Comparison of ENCODE assay signal across 16 cellular contexts in the genomic region with DNA sequence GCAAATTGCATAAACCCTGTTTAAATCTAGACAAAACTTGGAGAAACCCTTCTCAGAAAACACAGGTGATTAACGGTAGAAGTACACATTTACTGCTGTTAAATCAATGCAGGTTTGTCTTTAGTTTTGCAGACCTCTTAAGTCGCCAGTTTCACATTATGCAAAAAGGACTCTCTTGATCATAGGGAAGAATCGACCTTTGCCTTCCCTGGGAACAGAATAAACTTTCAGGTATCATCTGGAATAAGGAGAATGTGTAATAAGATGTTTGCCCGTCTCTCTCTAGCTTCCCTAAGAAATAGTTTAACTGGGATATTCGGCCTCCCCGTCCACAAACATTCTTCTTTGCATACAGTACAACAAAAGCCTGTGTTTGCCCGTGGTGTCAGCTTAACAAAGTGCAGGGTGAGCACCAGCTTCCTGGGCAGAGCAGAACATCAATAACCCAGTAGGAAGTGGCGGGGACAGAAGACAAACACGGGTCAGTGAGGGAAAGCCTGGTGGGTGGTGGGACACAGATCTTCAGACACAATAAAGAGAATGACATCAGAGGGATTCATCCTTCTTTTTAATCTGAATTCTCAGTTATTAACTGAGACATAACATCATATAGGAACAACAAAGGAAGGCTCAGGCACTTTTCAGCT.
DNase-seq lines count a peak whose midpoint lies in the region; ATAC-seq and TF ChIP-seq lines count a peak whose summit lies in the region.
"Had no signal": no experiment of that assay in that cellular context is flagged by ENCODE, and none has a peak within 500 bp of the region (broad histone marks: within the 10 kb centered on the region; RNA-seq: fewer than 3 reads in every experiment).

No MANE protein-coding gene starts in this region.

- H3K4me1 ChIP-seq in heart right ventricle (no peaks in the 10 kb centered on the region), ovary (ENCODE audit: insufficient read depth) (no peaks in the 10 kb centered on the region)
- H3K4me1 ChIP-seq: gastroesophageal sphincter had no signal

- DNase-seq in HT-29 (ENCODE audit: low spot score) (peak; percentile 87), NCI-H510A (lab: John Stamatoyannopoulos, UW) (peak; percentile 52), dermis blood vessel endothelial cell (peak; percentile 17), progenitor cell of endocrine pancreas (ENCODE audit: low spot score, unreplicated experiment) (no peak), heart right ventricle (no peak), ovary (no peak)
- DNase-seq: activated CD4-positive, alpha-beta T cell treated with anti-CD3 and anti-CD28 coated beads for 48 hours; effector memory CD8-positive, alpha-beta T cell; left colon; natural killer cell; NCI-H1105 had no signal

- peaks cover 2% of the 10 kb centered on the region for H3K36me3 Mint-ChIP-seq in progenitor cell of endocrine pancreas (ENCODE audit: insufficient read depth)
- H3K36me3 Mint-ChIP-seq: natural killer cell had no signal

- no peak for TF ChIP-seq POLR2A in ovary (IDR thresholded peaks at IDR 0.05)

- ATAC-seq in heart right ventricle (no peak), GM21360 (IDR thresholded peaks at IDR 0.05; ENCODE audit: unreplicated experiment) (no peak), HG03135 (IDR thresholded peaks at IDR 0.05; ENCODE audit: unreplicated experiment) (no peak)
- ATAC-seq: effector memory CD8-positive, alpha-beta T cell; gastroesophageal sphincter; left colon; natural killer cell had no signal

- peaks cover 31% of the 10 kb centered on the region for H3K4me1 Mint-ChIP-seq in progenitor cell of endocrine pancreas (ENCODE audit: low read depth)
- H3K4me1 Mint-ChIP-seq: B cell, natural killer cell had no signal

- H3K36me3 ChIP-seq in heart right ventricle: no peaks in the 10 kb centered on the region
- no peaks in the 10 kb centered on the region for H3K36me3 ChIP-seq in ovary
- H3K36me3 ChIP-seq: gastroesophageal sphincter had no signal

- H3K4me3 Mint-ChIP-seq in progenitor cell of endocrine pancreas (ENCODE audit: low read depth): peak overlapping the region; percentile 46
- H3K4me3 Mint-ChIP-seq: B cell; effector memory CD8-positive, alpha-beta T cell; natural killer cell; T-helper 1 cell treated with Interleukin-12 subunit alpha and Interleukin-12 subunit beta and Interleukin-4 antibody, amounts not matched to agents 30 μg/mL and 1 μg/mL, for 36 hours had no signal

- peaks cover 4% of the 10 kb centered on the region for H3K9me3 Mint-ChIP-seq in progenitor cell of endocrine pancreas (ENCODE audit: low read depth)
- H3K9me3 Mint-ChIP-seq: T-helper 1 cell treated with Interleukin-12 subunit alpha and Interleukin-12 subunit beta and Interleukin-4 antibody, amounts not matched to agents 30 μg/mL and 1 μg/mL, for 36 hours had no signal

- H3K27me3 ChIP-seq in heart right ventricle: no peaks in the 10 kb centered on the region
- H3K27me3 ChIP-seq in ovary: no peaks in the 10 kb centered on the region
- H3K27me3 ChIP-seq: gastroesophageal sphincter had no signal

- H3K27ac ChIP-seq in heart right ventricle (no peak overlapping the region), ovary (no peak overlapping the region)
- H3K27ac ChIP-seq: gastroesophageal sphincter had no signal

- H3K27ac Mint-ChIP-seq in progenitor cell of endocrine pancreas: peak overlapping the region; percentile 92
- H3K27ac Mint-ChIP-seq: B cell; effector memory CD8-positive, alpha-beta T cell; natural killer cell; T-helper 1 cell treated with Interleukin-12 subunit alpha and Interleukin-12 subunit beta and Interleukin-4 antibody, amounts not matched to agents 30 μg/mL and 1 μg/mL, for 36 hours had no signal

- H3K9me3 ChIP-seq in heart right ventricle (peaks cover 0 to 3% (median 0%) of the 10 kb centered on the region in 11 donors), ovary (no peaks in the 10 kb centered on the region)
- H3K9me3 ChIP-seq: gastroesophageal sphincter had no signal

- TF ChIP-seq CTCF in progenitor cell of endocrine pancreas (IDR thresholded peaks at IDR 0.05; ENCODE audit: unreplicated experiment): no peak
- no peak for TF ChIP-seq CTCF in heart right ventricle (IDR thresholded peaks at IDR 0.05)
- TF ChIP-seq CTCF in ovary (IDR thresholded peaks at IDR 0.05): no peak

- TF ChIP-seq EP300 in ovary (IDR thresholded peaks at IDR 0.05): no peak

- H3K27me3 Mint-ChIP-seq in progenitor cell of endocrine pancreas: no peaks in the 10 kb centered on the region
- H3K27me3 Mint-ChIP-seq: B cell; effector memory CD8-positive, alpha-beta T cell had no signal

- H3K4me3 ChIP-seq in heart right ventricle: no peak overlapping the region
- no peak overlapping the region for H3K4me3 ChIP-seq in ovary
- H3K4me3 ChIP-seq: gastroesophageal sphincter had no signal

- 45 to 49% methylated on average over 9 of the region's 9 CpGs for WGBS in heart right ventricle, 2 donors
- 65 to 71% (median 66%) methylated on average over 9 of the region's 9 CpGs for WGBS in ovary, 3 donors

- intact Hi-C loops in heart right ventricle (cut with DNase I) (no loop called here), ovary (cut with DNase I) (no loop called here)

Comparison
In these comparisons a context has a peak if more than half of its experiments do, and no peak if none do; other contexts are left out.
1. DNase-seq: peak in HT-29 (single experiment), NCI-H510A (single experiment) and dermis blood vessel endothelial cell (single experiment); none in progenitor cell of endocrine pancreas (single experiment), heart right ventricle (0 of 2) and ovary (0 of 5).